Comparison of ENCODE assay signal across 35 cellular contexts in the genomic region with DNA sequence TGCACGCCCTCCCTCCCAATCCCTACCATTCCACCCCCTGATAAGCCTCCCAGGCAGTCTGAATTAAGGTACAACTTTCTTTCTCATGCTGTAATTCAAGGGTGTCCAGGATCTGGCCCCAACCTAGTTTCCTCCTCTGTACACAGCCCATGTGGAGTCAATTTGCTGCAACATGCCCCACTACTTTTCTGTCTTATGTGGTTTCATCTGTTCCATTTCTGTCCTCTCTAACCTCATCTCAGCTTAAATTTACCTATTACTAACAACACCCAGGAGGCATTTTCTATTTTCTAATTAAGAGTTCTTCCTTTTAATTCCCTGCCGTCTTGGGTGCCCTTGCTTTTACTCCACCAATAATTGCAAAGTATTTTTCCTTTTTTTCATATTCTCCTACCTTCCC.
"Had no signal": no experiment of that assay in that cellular context is flagged by ENCODE, and none has a peak within 500 bp of the region (broad histone marks: within the 10 kb centered on the region; RNA-seq: fewer than 3 reads in every experiment).

No MANE protein-coding gene starts in this region.

- H3K36me3 ChIP-seq: brain microvascular endothelial cell, pancreas, thyroid gland, upper lobe of right lung, WERI-Rb-1 had no signal

- DNase-seq: activated CD4-positive, alpha-beta T cell treated with anti-CD3 and anti-CD28 coated beads for 48 hours; activated CD4-positive, alpha-beta T cell treated with anti-CD3 and anti-CD28 coated beads, Interleukin-2, amount 50 U/mL, for 48 hours; activated CD8-positive, alpha-beta memory T cell treated with anti-CD3 and anti-CD28 coated beads for 24 hours; activated CD8-positive, alpha-beta memory T cell treated with anti-CD3 and anti-CD28 coated beads, Interleukin-2, amount 50 U/mL, for 4 hours; activated gamma-delta T cell treated with Interleukin-2 at 50 U/mL for 16 hours; activated naive CD4-positive, alpha-beta T cell treated with anti-CD3 and anti-CD28 coated beads, Interleukin-2, amount 50 U/mL, for 16 hours; activated T-cell treated with anti-CD3 and anti-CD28 coated beads, Interleukin-2, amount 50 U/mL, for 1 hour; amniotic stem cell; brain microvascular endothelial cell; caudate nucleus; endodermal cell; esophagus squamous epithelium; gastrocnemius medialis; glutamatergic neuron; kidney; left colon; midbrain; naive thymus-derived CD4-positive, alpha-beta T cell; nucleus accumbens; pancreas; psoas muscle; sigmoid colon; small intestine; stimulated activated CD4-positive, alpha-beta T cell treated with anti-CD3 and anti-CD28 coated beads, Interleukin-4, amount 100 ng/mL, for 4 hours; stimulated activated CD8-positive, alpha-beta memory T cell treated with anti-CD3 and anti-CD28 coated beads, Interleukin-4, amount 100 ng/mL, for 48 hours; stimulated activated naive B cell treated with anti-CD40 and anti-IgM and Interleukin-4, amounts not matched to agents 10 μg/mL and 1 μg/mL and 100 μg/mL, for 72 hours; stomach; T-helper 9 cell; thyroid gland; upper lobe of right lung; WERI-Rb-1 had no signal

- H3K4me3 Mint-ChIP-seq: endodermal cell; naive thymus-derived CD4-positive, alpha-beta T cell; neural crest cell; stimulated activated naive B cell treated with anti-CD40 and anti-IgM and Interleukin-4, amounts not matched to agents 10 μg/mL and 1 μg/mL and 100 μg/mL, for 72 hours; T-helper 1 cell treated with Interleukin-12 subunit alpha and Interleukin-12 subunit beta and Interleukin-4 antibody, amounts not matched to agents 30 μg/mL and 1 μg/mL, for 36 hours had no signal

- H3K9me3 ChIP-seq: pancreas, sigmoid colon, thyroid gland had no signal

- H2AFZ ChIP-seq: hepatocyte had no signal

- H3K4me3 ChIP-seq: esophagus squamous epithelium, gastrocnemius medialis, hepatocyte, pancreas, psoas muscle, sigmoid colon, stomach, thyroid gland, upper lobe of right lung had no signal

- H3K4me2 ChIP-seq: hepatocyte had no signal

- H3K27me3 ChIP-seq: brain microvascular endothelial cell, esophagus squamous epithelium, gastrocnemius medialis, hepatocyte, pancreas, sigmoid colon, stomach, thyroid gland, upper lobe of right lung had no signal

- H3K27me3 Mint-ChIP-seq: naive thymus-derived CD4-positive, alpha-beta T cell; stimulated activated naive B cell treated with anti-CD40 and anti-IgM and Interleukin-4, amounts not matched to agents 10 μg/mL and 1 μg/mL and 100 μg/mL, for 72 hours had no signal

- H3K27ac ChIP-seq: brain microvascular endothelial cell, esophagus squamous epithelium, gastrocnemius medialis, hepatocyte, pancreas, psoas muscle, sigmoid colon, stomach, thyroid gland, upper lobe of right lung, WERI-Rb-1 had no signal

- H3K27ac Mint-ChIP-seq: endodermal cell; stimulated activated naive B cell treated with anti-CD40 and anti-IgM and Interleukin-4, amounts not matched to agents 10 μg/mL and 1 μg/mL and 100 μg/mL, for 72 hours; T-helper 1 cell treated with Interleukin-12 subunit alpha and Interleukin-12 subunit beta and Interleukin-4 antibody, amounts not matched to agents 30 μg/mL and 1 μg/mL, for 36 hours had no signal

- ATAC-seq: activated CD4-positive, CD25-positive, alpha-beta regulatory T cell treated with anti-CD3 and anti-CD28 coated beads, Interleukin-2, amount 50 U/mL, for 24 hours; gastrocnemius medialis; left colon; naive thymus-derived CD4-positive, alpha-beta T cell; pancreas; psoas muscle; stimulated activated naive B cell treated with anti-CD40 and anti-IgM and Interleukin-4, amounts not matched to agents 10 μg/mL and 1 μg/mL and 100 μg/mL, for 72 hours; upper lobe of right lung had no signal
